Comparison of ENCODE assay signal across 8 cellular contexts in the genomic region with DNA sequence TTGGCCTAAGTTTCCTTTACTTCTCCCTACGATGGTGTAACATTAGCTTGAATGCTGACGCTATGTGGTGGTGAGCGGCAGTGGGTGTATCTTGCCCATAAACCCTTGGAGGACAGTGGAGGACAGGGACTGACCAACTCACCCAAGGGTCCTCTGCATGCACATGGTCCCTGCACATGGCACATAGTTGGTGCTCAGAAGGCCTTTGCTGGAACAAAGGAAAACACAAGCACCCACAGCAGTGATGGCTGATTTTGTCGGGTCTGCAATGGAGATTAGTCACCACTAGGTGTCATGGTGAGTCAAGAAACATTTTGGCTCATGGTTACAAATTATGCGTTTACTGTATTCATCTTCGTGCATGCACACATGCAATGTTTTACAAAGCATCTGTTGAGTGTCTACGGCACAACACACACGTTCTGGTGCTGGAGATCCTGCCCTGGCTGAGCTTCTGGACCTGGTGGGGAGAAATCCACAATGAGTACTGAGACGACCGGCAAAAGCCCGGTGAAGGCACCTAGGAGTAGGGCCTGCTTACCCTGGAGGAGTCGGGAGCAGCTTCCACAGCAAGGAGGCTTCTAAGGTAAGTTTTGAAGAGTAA. TPM values are rescaled to one million over a fixed set of nuclear protein-coding genes. Genes with fewer than 3 reads are reported as not detected.
DNase-seq lines count a peak whose midpoint lies in the region; ATAC-seq, FAIRE-seq and TF ChIP-seq lines count a peak whose summit lies in the region.

No MANE protein-coding gene starts in this region.

- no peak overlapping the region for H3K27ac ChIP-seq in ACC112 (ENCODE audit: low read depth, low read length)
- no peak overlapping the region for H3K27ac ChIP-seq in ovary

- no peak for TF ChIP-seq EP300 in ovary (IDR thresholded peaks at IDR 0.05)

- TF ChIP-seq POLR2A in ovary (IDR thresholded peaks at IDR 0.05) = no peak

- H3K79me2 ChIP-seq in ACC112 (ENCODE audit: control insufficient read depth, insufficient read depth, low read length, unreplicated experiment) = no peaks in the 10 kb centered on the region

- no peak for ATAC-seq in HG03280 (IDR thresholded peaks at IDR 0.05; ENCODE audit: unreplicated experiment)

- 52 to 57% (median 52%) methylated on average over 12 of the region's 12 CpGs for WGBS in ovary, 3 donors

- no peak overlapping the region for H3K4me3 ChIP-seq in ACC112 (ENCODE audit: low read depth, low read length)
- no peak overlapping the region for H3K4me3 ChIP-seq in ovary

- TF ChIP-seq CTCF in GM10248 (IDR thresholded peaks at IDR 0.05; ENCODE audit: control extremely low read depth, extremely low read depth, low read depth, missing control alignments) = peak; percentile 73
- peak; percentile 38 to 68 (median 52) for TF ChIP-seq CTCF in ovary (IDR thresholded peaks at IDR 0.05)

- peak; percentile 67 for DNase-seq in GM10248 (ENCODE audit: extremely low spot score)
- DNase-seq in NCI-H2029 treated with DMSO at 0.1 percent for 48 hours (lab: John Stamatoyannopoulos, UW) = peak; percentile 26
- DNase-seq in activated T-cell treated with anti-CD3 and anti-CD28 coated beads for 1 hour (ENCODE audit: low read depth) = peak; percentile 14
- DNase-seq in frontal cortex (ENCODE audit: low spot score in 2 of 2) = peak; percentile 49 to 64
- no peak for DNase-seq in ovary
- DNase-seq in UCSD-AML1 (lab: John Stamatoyannopoulos, UW; ENCODE audit: unreplicated experiment) = no peak

- H3K27me3 ChIP-seq in ACC112 (ENCODE audit: insufficient read depth, low read length) (no peaks in the 10 kb centered on the region), ovary (no peaks in the 10 kb centered on the region)

- peak overlapping the region; percentile 78 for H2AFZ ChIP-seq in ACC112 (ENCODE audit: low read length, unreplicated experiment)

- H3K4me1 ChIP-seq in ACC112 (ENCODE audit: control insufficient read depth, insufficient read depth, low read length, unreplicated experiment) = peaks cover 12% of the 10 kb centered on the region
- no peaks in the 10 kb centered on the region for H3K4me1 ChIP-seq in ovary (ENCODE audit: insufficient read depth)

- no peaks in the 10 kb centered on the region for H3K9me3 ChIP-seq in ovary

- CTCF ChIA-PET in GM10248 (lab: Yijun Ruan, JAX) = interaction anchor here (0.6 to 8.0 kb wide), 22 partner anchors 11 to 653 kb away, joined by 3 to 76 read pairs (median 5); a partner anchor contains a TSS

- H3K36me3 ChIP-seq in ACC112 (ENCODE audit: insufficient read depth, low read length) = no peaks in the 10 kb centered on the region
- no peaks in the 10 kb centered on the region for H3K36me3 ChIP-seq in ovary

- FAIRE-seq in frontal cortex (lab: Jason Lieb, UNC) = no peak

- intact Hi-C loops in ovary (cut with DNase I) = loop anchor here in 1 of 4 donors (5.0 kb wide), 1 partner anchor 375 kb away; no protein-coding TSS in a partner anchor

- POLR2A ChIA-PET in GM10248 (lab: Yijun Ruan, JAX) = no interaction called here

RNA-seq across cellular contexts. Expression of a gene that starts 44.0 kb away (rescaled TPM):
- total RNA-seq in frontal cortex (9.8 TPM), ovary (10 to 100 TPM in 6 of 7 donors, 1 to 10 TPM in 1; 9.8 to 24.6 (median 19.1) TPM)
- polyA plus RNA-seq in ovary = 10 to 100 TPM; 19.8 to 34.5 TPM

Comparison
In these comparisons a context has a peak if more than half of its experiments do, and no peak if none do; other contexts are left out.
1. DNase-seq: peak in GM10248 (single experiment), NCI-H2029 treated with DMSO at 0.1 percent for 48 hours (single experiment), activated T-cell treated with anti-CD3 and anti-CD28 coated beads for 1 hour (single experiment) and frontal cortex (2 of 2); none in ovary (0 of 5) and UCSD-AML1 (single experiment).